18 cellular contexts compared by ENCODE assay signal in genomic region chr10:126376956-126377355, GRCh38. TPM values are rescaled to one million over a fixed set of nuclear protein-coding genes. Genes with fewer than 3 reads are reported as not detected.
DNase-seq lines count a peak whose midpoint lies in the region; ATAC-seq and TF ChIP-seq lines count a peak whose summit lies in the region.
"Had no signal": no experiment of that assay in that cellular context is flagged by ENCODE, and none has a peak within 500 bp of the region (broad histone marks: within the 10 kb centered on the region; RNA-seq: fewer than 3 reads in every experiment).

No MANE protein-coding gene starts in this region.

- no peak overlapping the region for H3K56ac ChIP-seq in IMR-90 (ENCODE audit: extremely low read depth, insufficient read depth, low read length)

- dilution Hi-C loops in IMR-90 (cut with HindIII; ENCODE audit: low sequenced_read_pairs, unreplicated experiment) = no loop called here

- H3K79me1 ChIP-seq in IMR-90 (ENCODE audit: low read depth in 1 of 2, low read length in 2 of 2) = no peaks in the 10 kb centered on the region

- H3K9me3 ChIP-seq in IMR-90 (ENCODE audit: control insufficient read depth, insufficient read depth, low read length) = no peaks in the 10 kb centered on the region; the same call in none of the 2 replicates

- H3K9me3 Mint-ChIP-seq in activated CD4-positive, alpha-beta memory T cell treated with anti-CD3 and anti-CD28 coated beads for 36 hours = peaks cover 7% of the 10 kb centered on the region

- no peak overlapping the region for H2AK9ac ChIP-seq in IMR-90 (replicated peaks; ENCODE audit: low read depth, low read length, poor library complexity)

- peaks cover 8% of the 10 kb centered on the region for H3K4me1 ChIP-seq in IMR-90 (ENCODE audit: control insufficient read depth, insufficient read depth, low read length)
- H3K4me1 ChIP-seq: esophagus muscularis mucosa had no signal

- no peak overlapping the region for H3K4me2 ChIP-seq in IMR-90 (ENCODE audit: low read depth, low read length)

- H3K4me3 ChIP-seq in AG10803 (ENCODE audit: low read length) (no peak overlapping the region), IMR-90 (ENCODE audit: insufficient read depth, low read depth, low read length) (no peak overlapping the region)
- H3K4me3 ChIP-seq: esophagus muscularis mucosa had no signal

- in situ Hi-C loops in IMR-90 (cut with MboI; ENCODE audit: low sequenced_read_pairs) = no loop called here

- 80% methylated on average over 1 of the region's 2 CpGs; no CpG with 5 or more reads in 1 of the 2 experiments for WGBS in IMR-90 (ENCODE audit: extremely low coverage in 2 of 2, insufficient read length in 1 of 2), 2 experiments

- TF ChIP-seq CTCF in AG10803 (conservative IDR thresholded peaks at IDR 0.05; ENCODE audit: low read length) = no peak
- no peak for TF ChIP-seq CTCF in IMR-90 (conservative IDR thresholded peaks at IDR 0.05; ENCODE audit: low read depth, low read length)

- H3K23ac ChIP-seq in IMR-90 (ENCODE audit: low read depth, low read length) = no peak overlapping the region

- H4K20me1 ChIP-seq in IMR-90 (ENCODE audit: insufficient read depth, low read length) = no peaks in the 10 kb centered on the region

- no peak overlapping the region for H2AK5ac ChIP-seq in IMR-90 (ENCODE audit: low read depth, low read length)

- no peak overlapping the region for H3K4me3 Mint-ChIP-seq in activated CD4-positive, alpha-beta memory T cell treated with anti-CD3 and anti-CD28 coated beads for 36 hours
- H3K4me3 Mint-ChIP-seq: activated T-cell treated with anti-CD3 and anti-CD28 coated beads, Interleukin-2, amount 50 U/mL, for 72 hours; nephron progenitor cell had no signal

- no peak overlapping the region for H4K5ac ChIP-seq in IMR-90 (ENCODE audit: low read depth, low read length)

- no peak overlapping the region for H3K27ac Mint-ChIP-seq in activated CD4-positive, alpha-beta memory T cell treated with anti-CD3 and anti-CD28 coated beads for 36 hours
- H3K27ac Mint-ChIP-seq: activated T-cell treated with anti-CD3 and anti-CD28 coated beads, Interleukin-2, amount 50 U/mL, for 72 hours; nephron progenitor cell had no signal

- H3K4ac ChIP-seq in IMR-90 (ENCODE audit: low read depth, low read length) = no peak overlapping the region; the same call in 1 of the 2 replicates

- no peak for TF ChIP-seq RAD21 in IMR-90 (IDR thresholded peaks at IDR 0.05; ENCODE audit: low read length)

- no peak for TF ChIP-seq POLR2A in IMR-90 (IDR thresholded peaks at IDR 0.05; ENCODE audit: low read depth, low read length)

- H3K27me3 ChIP-seq in IMR-90 (ENCODE audit: control insufficient read depth, insufficient read depth, low read length) = no peaks in the 10 kb centered on the region
- H3K27me3 ChIP-seq: esophagus muscularis mucosa had no signal

- H2AFZ ChIP-seq in IMR-90 (replicated peaks; ENCODE audit: low read length, poor library complexity) = no peak overlapping the region

- no peak overlapping the region for H2BK120ac ChIP-seq in IMR-90 (ENCODE audit: low read depth, low read length)

- H4K91ac ChIP-seq in IMR-90 (ENCODE audit: insufficient read depth, low read depth, low read length) = no peak overlapping the region

- no peaks in the 10 kb centered on the region for H3K36me3 Mint-ChIP-seq in activated CD4-positive, alpha-beta memory T cell treated with anti-CD3 and anti-CD28 coated beads for 36 hours

- DNase-seq in AG10803 (ENCODE audit: low read depth) (peak; percentile 58), IMR-90 (peak; percentile 53), astrocyte of the hippocampus (ENCODE audit: low read depth, low spot score) (peak; percentile 50), iris pigment epithelial cell (ENCODE audit: low read depth) (peak; percentile 40)
- DNase-seq in stimulated activated CD4-positive, alpha-beta T cell treated with anti-CD3 and anti-CD28 coated beads, Interleukin-2, amount 100 ng/mL, for 24 hours = no peak
- no peak for DNase-seq in activated CD4-positive, alpha-beta memory T cell treated with anti-CD3 and anti-CD28 coated beads for 36 hours
- DNase-seq: activated CD4-positive, alpha-beta T cell treated with anti-CD3 and anti-CD28 coated beads, Interleukin-2, amount 50 U/mL, for 4 hours; activated T-cell treated with anti-CD3 and anti-CD28 coated beads, Interleukin-2, amount 50 U/mL, for 72 hours; COR-L47; cortex of kidney; NCI-H1417; NCI-H2227 treated with DMSO at 0.1 percent for 48 hours; nephron progenitor cell; right cardiac atrium; stimulated activated CD4-positive, alpha-beta T cell treated with anti-CD3 and anti-CD28 coated beads, Interleukin-4, amount 100 ng/mL, for 1 hour had no signal

- H3K14ac ChIP-seq in IMR-90 (replicated peaks; ENCODE audit: low read depth, low read length) = peak overlapping the region; percentile 45; the same call in 1 of the 2 replicates

- no peak overlapping the region for H3K27ac ChIP-seq in IMR-90 (ENCODE audit: insufficient read depth, low read length)
- H3K27ac ChIP-seq: esophagus muscularis mucosa had no signal

- no peaks in the 10 kb centered on the region for H3K9me1 ChIP-seq in IMR-90 (ENCODE audit: insufficient read depth, low read length)

- BruUV-seq in IMR-90 (replicated peaks; lab: Mats Ljungman, UMichigan) = no TSS peak

- H2BK15ac ChIP-seq in IMR-90 (ENCODE audit: low read depth, low read length) = 0 out of 3 replicates have a peak overlapping the region, but pooled peaks have one; percentile 6

- H3K36me3 ChIP-seq in IMR-90 (ENCODE audit: control insufficient read depth, insufficient read depth, low read length) = no peaks in the 10 kb centered on the region; the same call in 1 of the 2 replicates
- H3K36me3 ChIP-seq: esophagus muscularis mucosa had no signal

- CTCF ChIA-PET in IMR-90 (lab: Yijun Ruan, JAX) = no interaction called here
- CTCF ChIA-PET in activated CD4-positive, alpha-beta memory T cell treated with anti-CD3 and anti-CD28 coated beads for 36 hours (lab: Charles Lee) = no interaction called here

- H3K18ac ChIP-seq in IMR-90 (ENCODE audit: low read depth, low read length) = no peak overlapping the region

- H2BK5ac ChIP-seq in IMR-90 (ENCODE audit: low read depth, low read length, poor library complexity, severe bottlenecking) = no peak overlapping the region

- POLR2A ChIA-PET in IMR-90 (lab: Charles Lee; ENCODE audit: unreplicated experiment) = no interaction called here
- POLR2A ChIA-PET in activated CD4-positive, alpha-beta memory T cell treated with anti-CD3 and anti-CD28 coated beads for 36 hours (lab: Charles Lee) = no interaction called here

- no peak overlapping the region for H4K8ac ChIP-seq in IMR-90 (ENCODE audit: low read depth in 2 of 2, low read length in 2 of 2)

- no peaks in the 10 kb centered on the region for H3K27me3 Mint-ChIP-seq in activated CD4-positive, alpha-beta memory T cell treated with anti-CD3 and anti-CD28 coated beads for 36 hours

- H3K9ac ChIP-seq in IMR-90 (ENCODE audit: low read depth, low read length) = no peak overlapping the region

- intact Hi-C loops in IMR-90 (cut with micrococcal nuclease) = no loop called here
- intact Hi-C loops in activated CD4-positive, alpha-beta memory T cell treated with anti-CD3 and anti-CD28 coated beads for 36 hours (cut with micrococcal nuclease) = no loop called here

- ATAC-seq in IMR-90 (ENCODE audit: low read depth) = no peak
- ATAC-seq in GM21723 (IDR thresholded peaks at IDR 0.05; ENCODE audit: unreplicated experiment) = no peak
- ATAC-seq in GM21786 (IDR thresholded peaks at IDR 0.05; ENCODE audit: unreplicated experiment) = no peak
- ATAC-seq: activated T-cell treated with anti-CD3 and anti-CD28 coated beads, Interleukin-2, amount 50 U/mL, for 72 hours; right cardiac atrium had no signal

- H2BK20ac ChIP-seq in IMR-90 (ENCODE audit: low read depth, low read length) = no peak overlapping the region

- no peaks in the 10 kb centered on the region for H3K4me1 Mint-ChIP-seq in activated CD4-positive, alpha-beta memory T cell treated with anti-CD3 and anti-CD28 coated beads for 36 hours (ENCODE audit: low read depth)
- H3K4me1 Mint-ChIP-seq: nephron progenitor cell had no signal

TF ChIP-seq in IMR-90, 13 proteins besides CTCF, POLR2A, EP300 and RAD21:
- no peak for TF ChIP-seq RCOR1 (IDR thresholded peaks at IDR 0.05; ENCODE audit: insufficient replicate concordance, low read length)
- TF ChIP-seq NFE2L2 (IDR thresholded peaks at IDR 0.05; ENCODE audit: low read depth, low read length) = no peak
- TF ChIP-seq MAFK (IDR thresholded peaks at IDR 0.05; ENCODE audit: low read depth, low read length) = no peak
- no peak for TF ChIP-seq SMC3 (IDR thresholded peaks at IDR 0.05; ENCODE audit: low read depth, low read length)
- TF ChIP-seq USF2 (IDR thresholded peaks at IDR 0.05; ENCODE audit: low read depth, low read length) = no peak
- TF ChIP-seq RFX5 (IDR thresholded peaks at IDR 0.05; ENCODE audit: low read depth, low read length) = no peak
- no peak for TF ChIP-seq MAZ (IDR thresholded peaks at IDR 0.05; ENCODE audit: borderline replicate concordance, low read depth, low read length)
- TF ChIP-seq ELK1 (IDR thresholded peaks at IDR 0.05; ENCODE audit: borderline replicate concordance, low read depth, low read length) = no peak
- TF ChIP-seq CEBPB (IDR thresholded peaks at IDR 0.05; ENCODE audit: low read depth, low read length) = no peak
- no peak for TF ChIP-seq FOS (IDR thresholded peaks at IDR 0.05; ENCODE audit: low read depth, low read length)
- TF ChIP-seq CHD1 (IDR thresholded peaks at IDR 0.05; ENCODE audit: low read depth, low read length) = no peak

RNA-seq across cellular contexts. Expression of gene ADAM12, which starts 11.3 kb away (rescaled TPM):
- 9.7 and 10.2 TPM in 2 replicates for total RNA-seq in IMR-90 (2012; rRNA removed)
- polyA plus RNA-seq in IMR-90 (2012; rRNA removed) = 7.1 and 9.6 TPM in 2 replicates
- 4.1 and 4.5 TPM in 2 replicates for polyA plus RNA-seq in IMR-90 (2012; cell fraction: cytosol; rRNA removed)
- 6.7 and 11.2 TPM in 2 replicates for polyA plus RNA-seq in IMR-90 (2012; cell fraction: nucleus; rRNA removed; ENCODE audit: low replicate concordance)
- under 1 TPM; 0.36 to 0.97 TPM for total RNA-seq in activated CD4-positive, alpha-beta memory T cell treated with anti-CD3 and anti-CD28 coated beads for 36 hours

Comparison
In these comparisons a context has a peak if more than half of its experiments do, and no peak if none do; other contexts are left out.
1. DNase-seq: peak in AG10803 (single experiment), IMR-90 (single experiment), astrocyte of the hippocampus (single experiment) and iris pigment epithelial cell (single experiment); none in stimulated activated CD4-positive, alpha-beta T cell treated with anti-CD3 and anti-CD28 coated beads, Interleukin-2, amount 100 ng/mL, for 24 hours (0 of 2) and activated CD4-positive, alpha-beta memory T cell treated with anti-CD3 and anti-CD28 coated beads for 36 hours (single experiment).